In the genomic region with DNA sequence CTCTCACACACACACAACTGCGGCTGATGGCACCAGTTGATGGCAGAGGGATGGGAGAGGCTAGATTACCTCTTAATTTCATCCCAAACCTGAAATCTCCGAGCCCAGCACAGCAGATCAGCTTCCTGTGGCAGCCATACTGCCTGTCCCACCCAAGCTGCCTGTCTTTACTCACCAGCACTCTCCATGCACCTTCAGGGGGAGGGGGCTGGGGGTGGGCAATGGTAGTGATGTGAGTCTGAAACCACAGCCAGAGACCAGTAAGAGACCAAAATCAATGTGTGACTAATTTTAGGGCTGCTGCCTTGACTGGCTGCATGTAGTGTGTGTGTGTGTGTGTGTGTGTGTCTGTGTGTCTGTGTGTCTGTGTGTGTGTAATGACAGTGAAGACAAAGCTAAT, we compare ENCODE assay signal across 19 cellular contexts.
"Had no signal": no experiment of that assay in that cellular context is flagged by ENCODE, and none has a peak within 500 bp of the region (broad histone marks: within the 10 kb centered on the region; RNA-seq: fewer than 3 reads in every experiment).

No MANE protein-coding gene starts in this region.

- H3K36me3 ChIP-seq: heart left ventricle, suprapubic skin, thyroid gland, vagina had no signal

- ATAC-seq: heart left ventricle; left colon; left ventricle myocardium superior; stimulated activated naive CD8-positive, alpha-beta T cell treated with anti-CD3 and anti-CD28 coated beads, Interleukin-15, Interleukin-2, amounts not matched to agents 100 U/mL and 50 U/mL, for 24 hours had no signal

- H3K9me3 ChIP-seq: heart left ventricle, suprapubic skin, thyroid gland, vagina had no signal

- H3K4me3 ChIP-seq: dorsolateral prefrontal cortex, heart left ventricle, lung, suprapubic skin, thyroid gland, vagina had no signal

- FAIRE-seq: small intestine had no signal

- DNase-seq: cortex of kidney; dorsolateral prefrontal cortex; effector CD8-positive, alpha-beta T cell; foreskin melanocyte; heart left ventricle; hippocampal formation; left colon; left ventricle myocardium superior; mesenchymal stem cell; midbrain; nephron progenitor cell; posterior cingulate gyrus; small intestine; stimulated activated CD4-positive, alpha-beta T cell treated with anti-CD3 and anti-CD28 coated beads, Interleukin-2, amount 100 ng/mL, for 48 hours; stimulated activated naive CD8-positive, alpha-beta T cell treated with anti-CD3 and anti-CD28 coated beads, Interleukin-15, Interleukin-2, amounts not matched to agents 100 U/mL and 50 U/mL, for 24 hours; thyroid gland had no signal

- H3K27me3 ChIP-seq: thyroid gland, vagina had no signal

- H3K27ac ChIP-seq: dorsolateral prefrontal cortex, heart left ventricle, suprapubic skin, thyroid gland, vagina had no signal
